In genomic region chr4:110622841-110623709, GRCh38 we compare ENCODE assay signal across 8 cellular contexts. TPM values are rescaled to one million over a fixed set of nuclear protein-coding genes. Genes with fewer than 3 reads are reported as not detected.
DNase-seq lines count a peak whose midpoint lies in the region; ATAC-seq and TF ChIP-seq lines count a peak whose summit lies in the region.

PITX2 (minus strand) TSS chr4:110623077; CDS start chr4:110622460, 617 bp downstream.

- no peak within 1 kb of the TSS for H3K27ac Mint-ChIP-seq in stimulated activated effector memory CD8-positive, alpha-beta T cell treated with anti-CD3 and anti-CD28 coated beads, Interleukin-12 subunit alpha, Interleukin-12 subunit beta, amount 100 ng/mL, for 72 hours

- H3K4me1 ChIP-seq in SJCRH30 (peaks cover 11% of the 10 kb centered on the region), colonic mucosa (peaks cover 12% of the 10 kb centered on the region), left lung (peaks cover 5 to 18% of the 10 kb centered on the region in 2 donors), MM.1S (ENCODE audit: low read length) (no peaks in the 10 kb centered on the region)

- H3K36me3 Mint-ChIP-seq in stimulated activated effector memory CD8-positive, alpha-beta T cell treated with anti-CD3 and anti-CD28 coated beads, Interleukin-12 subunit alpha, Interleukin-12 subunit beta, amount 100 ng/mL, for 72 hours: no peaks in the 10 kb centered on the region

- DNase-seq in AG09309 (ENCODE audit: low read depth): peak; percentile 95
- DNase-seq in GM19238 (ENCODE audit: insufficient read length, low spot score): peak; percentile 60
- peak; percentile 98 to 99 for DNase-seq in SJCRH30
- DNase-seq in colonic mucosa: peak; percentile 96
- DNase-seq in left lung: peak; percentile 75 to 82
- no peak for DNase-seq in stimulated activated effector memory CD8-positive, alpha-beta T cell treated with anti-CD3 and anti-CD28 coated beads, Interleukin-12 subunit alpha, Interleukin-12 subunit beta, amount 100 ng/mL, for 72 hours (ENCODE audit: low spot score in 2 of 2)
- no peak for DNase-seq in MM.1S

- H3K79me2 ChIP-seq in MM.1S (ENCODE audit: low read length): no peaks in the 10 kb centered on the region

- no peaks in the 10 kb centered on the region for H3K9me2 ChIP-seq in MM.1S (replicated peaks; ENCODE audit: insufficient read depth, low read length)

- no peak within 1 kb of the TSS for H3K4me2 ChIP-seq in MM.1S (ENCODE audit: low read depth, low read length)

- peak within 1 kb of the TSS; percentile 99 for H3K27ac ChIP-seq in SJCRH30
- H3K27ac ChIP-seq in colonic mucosa: no peak within 1 kb of the TSS
- H3K27ac ChIP-seq in left lung: no peak within 1 kb of the TSS
- no peak within 1 kb of the TSS for H3K27ac ChIP-seq in MM.1S (ENCODE audit: low read length)

- no peaks in the 10 kb centered on the region for H3K9me3 Mint-ChIP-seq in stimulated activated effector memory CD8-positive, alpha-beta T cell treated with anti-CD3 and anti-CD28 coated beads, Interleukin-12 subunit alpha, Interleukin-12 subunit beta, amount 100 ng/mL, for 72 hours

- H4K20me1 ChIP-seq in MM.1S (ENCODE audit: insufficient read depth, low read length): no peaks in the 10 kb centered on the region

- TF ChIP-seq CTCF in AG09309 (IDR thresholded peaks at IDR 0.05; ENCODE audit: control insufficient read depth, insufficient read depth, low read depth, low read length, missing control alignments) (no peak), colonic mucosa (IDR thresholded peaks at IDR 0.05) (no peak), left lung (IDR thresholded peaks at IDR 0.05) (no peak), MM.1S (IDR thresholded peaks at IDR 0.05; ENCODE audit: low read length) (no peak)

- H3K27me3 ChIP-seq in SJCRH30: no peaks in the 10 kb centered on the region
- H3K27me3 ChIP-seq in colonic mucosa: peaks cover 92% of the 10 kb centered on the region
- H3K27me3 ChIP-seq in left lung: peaks cover 100% of the 10 kb centered on the region in 2 donors
- H3K27me3 ChIP-seq in MM.1S (replicated peaks; ENCODE audit: insufficient read depth, low read length): no peaks in the 10 kb centered on the region

- intact Hi-C loops in colonic mucosa (cut with DNase I) (loop anchor here (10.0 kb wide), 1 partner anchor 662 kb away; no protein-coding TSS in a partner anchor), left lung (cut with DNase I) (no loop called here)

- peak within 1 kb of the TSS; percentile 58 for H3K4me3 Mint-ChIP-seq in stimulated activated effector memory CD8-positive, alpha-beta T cell treated with anti-CD3 and anti-CD28 coated beads, Interleukin-12 subunit alpha, Interleukin-12 subunit beta, amount 100 ng/mL, for 72 hours

- H3K36me3 ChIP-seq in SJCRH30 (peaks cover 47% of the 10 kb centered on the region), colonic mucosa (no peaks in the 10 kb centered on the region), left lung (no peaks in the 10 kb centered on the region), MM.1S (replicated peaks; ENCODE audit: insufficient read depth, low read length) (no peaks in the 10 kb centered on the region)

- ATAC-seq in HG03378 (IDR thresholded peaks at IDR 0.05; ENCODE audit: unreplicated experiment): peak; percentile 69
- ATAC-seq in left lung: peak; percentile 92
- peak; percentile 87 for ATAC-seq in stimulated activated effector memory CD8-positive, alpha-beta T cell treated with anti-CD3 and anti-CD28 coated beads, Interleukin-12 subunit alpha, Interleukin-12 subunit beta, amount 100 ng/mL, for 72 hours

- no peaks in the 10 kb centered on the region for H3F3A ChIP-seq in MM.1S (ENCODE audit: insufficient read depth, low read length)

- no peak within 1 kb of the TSS for H2AFZ ChIP-seq in MM.1S (ENCODE audit: low read length)

- H3K9ac ChIP-seq in colonic mucosa (ENCODE audit: low read depth in 2 of 2, low read length in 2 of 2) (peak within 1 kb of the TSS; percentile 58 to 62), MM.1S (ENCODE audit: low read length) (no peak within 1 kb of the TSS)

- H3K4me1 Mint-ChIP-seq in stimulated activated effector memory CD8-positive, alpha-beta T cell treated with anti-CD3 and anti-CD28 coated beads, Interleukin-12 subunit alpha, Interleukin-12 subunit beta, amount 100 ng/mL, for 72 hours: peaks cover 40% of the 10 kb centered on the region

- H3K4me3 ChIP-seq in AG09309 (ENCODE audit: control insufficient read depth, low read depth, low read length) (peak within 1 kb of the TSS; percentile 66), SJCRH30 (peak within 1 kb of the TSS; percentile 95), colonic mucosa (peak within 1 kb of the TSS; percentile 26), left lung (peak within 1 kb of the TSS in 1 of 2 donors; percentile 23), MM.1S (ENCODE audit: low read length) (no peak within 1 kb of the TSS)

- H3K9me3 ChIP-seq in SJCRH30 (replicated peaks) (no peaks in the 10 kb centered on the region), colonic mucosa (no peaks in the 10 kb centered on the region), left lung (no peaks in the 10 kb centered on the region), MM.1S (replicated peaks; ENCODE audit: insufficient read depth, low read length) (no peaks in the 10 kb centered on the region)

RNA-seq across cellular contexts. Expression of gene PITX2, which starts in this region (rescaled TPM):
- total RNA-seq in SJCRH30 (2014; rRNA removed; shearing (Covaris generic)): 87.2 and 93.3 TPM in 2 replicates
- total RNA-seq in colonic mucosa (under 1 TPM; 0.45 to 0.64 TPM), left lung (not detected)

Comparison
In these comparisons a context has a peak if more than half of its experiments do, and no peak if none do; other contexts are left out.
1. RNA of gene PITX2 (total RNA-seq): 87.2 to 93.3 TPM in SJCRH30; 0.45 to 0.64 TPM in colonic mucosa and not detected in left lung; every median in the first group is over 10 times any median in the second.
2. Peak in DNase-seq, H3K4me3 ChIP-seq and H3K9ac ChIP-seq in colonic mucosa; RNA of the gene not detected or under 1 TPM.
3. Peak in DNase-seq and ATAC-seq in left lung; RNA of the gene not detected or under 1 TPM.
4. DNase-seq: peak in AG09309 (single experiment), GM19238 (single experiment) and SJCRH30 (2 of 2); none in stimulated activated effector memory CD8-positive, alpha-beta T cell treated with anti-CD3 and anti-CD28 coated beads, Interleukin-12 subunit alpha, Interleukin-12 subunit beta, amount 100 ng/mL, for 72 hours (0 of 2) and MM.1S (single experiment).
5. Peak in every context shown above with its lines, with median percentiles within 50 percentile points of each other: ATAC-seq.